Comparison of ENCODE assay signal across 8 cellular contexts in genomic region chr12:10395390-10395998, GRCh38. TPM values are rescaled to one million over a fixed set of nuclear protein-coding genes. Genes with fewer than 3 reads are reported as not detected.
DNase-seq lines count a peak whose midpoint lies in the region; ATAC-seq and TF ChIP-seq lines count a peak whose summit lies in the region.

No MANE protein-coding gene starts in this region.

- no peaks in the 10 kb centered on the region for H3K9me3 ChIP-seq in lower lobe of right lung

- in situ Hi-C loops in GM13976 (cut with MboI; ENCODE audit: low sequenced_read_pairs, unreplicated experiment), result no loop called here
- in situ Hi-C loops in astrocyte of the spinal cord (cut with HindIII; ENCODE audit: low sequenced_read_pairs), result no loop called here

- TF ChIP-seq CTCF in GM13976 (IDR thresholded peaks at IDR 0.05; ENCODE audit: borderline replicate concordance, control extremely low read depth, extremely low read depth, insufficient read depth, missing control alignments) (no peak), astrocyte of the spinal cord (IDR thresholded peaks at IDR 0.05; ENCODE audit: low read depth, low read length) (no peak), lower lobe of right lung (IDR thresholded peaks at IDR 0.05) (no peak)

- no peaks in the 10 kb centered on the region for H3K36me3 ChIP-seq in lower lobe of right lung

- H3K4me3 ChIP-seq in astrocyte of the spinal cord (ENCODE audit: low read depth, low read length), result no peak overlapping the region
- H3K4me3 ChIP-seq in lower lobe of right lung, result no peak overlapping the region

- DNase-seq in GM13976 (ENCODE audit: low spot score), result peak; percentile 21
- peak; percentile 41 for DNase-seq in HEK293T (ENCODE audit: extremely low spot score)
- peak; percentile 95 for DNase-seq in MV-4-11 (lab: John Stamatoyannopoulos, UW)
- DNase-seq in astrocyte of the spinal cord (ENCODE audit: low read depth, low spot score), result peak; percentile 93
- DNase-seq in lower lobe of right lung, result no peak
- DNase-seq in retina, result no peak
- DNase-seq in NCI-H2171 treated with DMSO at 0.1 percent for 48 hours (lab: John Stamatoyannopoulos, UW), result no peak
- no peak for DNase-seq in cortex of kidney (lab: John Stamatoyannopoulos, UW)

- CTCF ChIA-PET in HEK293T (lab: Yijun Ruan, JAX), result interaction anchor here (0.8 kb wide), 1 partner anchor 29 kb away, joined by 4 read pairs; no protein-coding TSS in a partner anchor

- peaks cover 12% of the 10 kb centered on the region for H3K4me1 ChIP-seq in lower lobe of right lung

- intact Hi-C loops in lower lobe of right lung (cut with DNase I), result no loop called here

- POLR2A ChIA-PET in HEK293T (lab: Yijun Ruan, JAX), result interaction anchor here (1.0 to 1.1 kb wide), 3 partner anchors 17 to 35 kb away, joined by 3 to 9 read pairs (median 3); no protein-coding TSS in a partner anchor

- ATAC-seq in lower lobe of right lung, result peak; percentile 77 to 81

- peak overlapping the region; percentile 59 for H3K27ac ChIP-seq in lower lobe of right lung

- H3K27me3 ChIP-seq in lower lobe of right lung (ENCODE audit: low read depth), result no peaks in the 10 kb centered on the region

TF ChIP-seq in HEK293T, 16 proteins besides CTCF, POLR2A, EP300 and RAD21:
- TF ChIP-seq HDGF (IDR thresholded peaks at IDR 0.05; ENCODE audit: borderline replicate concordance) (no peak), CTBP1 (IDR thresholded peaks at IDR 0.05; ENCODE audit: borderline replicate concordance) (no peak), FOXM1 (IDR thresholded peaks at IDR 0.05; ENCODE audit: borderline replicate concordance) (no peak), BHLHE40 (IDR thresholded peaks at IDR 0.05; ENCODE audit: borderline replicate concordance) (no peak), ZNF384 (IDR thresholded peaks at IDR 0.05) (no peak), ELF4 (IDR thresholded peaks at IDR 0.05) (no peak), ARNT (IDR thresholded peaks at IDR 0.05) (no peak)
TF ChIP-seq in HEK293T: peak in this region for 0.

RNA-seq across cellular contexts. Expression of gene KLRK1, which starts 5.7 kb away (rescaled TPM):
- total RNA-seq in lower lobe of right lung, result 7.5 TPM

RNA-seq across cellular contexts. Expression of gene KLRC4, which starts 14.1 kb away (rescaled TPM):
- not detected for total RNA-seq in lower lobe of right lung

RNA-seq across cellular contexts. Expression of gene KLRC3, which starts 24.9 kb away (rescaled TPM):
- total RNA-seq in lower lobe of right lung, result not detected

RNA-seq across cellular contexts. Expression of gene KLRC2, which starts 40.3 kb away (rescaled TPM):
- total RNA-seq in lower lobe of right lung, result not detected

RNA-seq across cellular contexts. Expression of gene KLRC1, which starts 57.7 kb away (rescaled TPM):
- 1.8 TPM for total RNA-seq in lower lobe of right lung

Comparison
In these comparisons a context has a peak if more than half of its experiments do, and no peak if none do; other contexts are left out.
1. DNase-seq: peak in GM13976 (single experiment), HEK293T (single experiment), MV-4-11 (single experiment) and astrocyte of the spinal cord (single experiment); none in lower lobe of right lung (single experiment), retina (single experiment), NCI-H2171 treated with DMSO at 0.1 percent for 48 hours (single experiment) and cortex of kidney (single experiment).